ENCODE assay signal across 8 cellular contexts in genomic region chr2:219442206-219443015, GRCh38. TPM values are rescaled to one million over a fixed set of nuclear protein-coding genes. Genes with fewer than 3 reads are reported as not detected.
DNase-seq lines count a peak whose midpoint lies in the region; ATAC-seq and TF ChIP-seq lines count a peak whose summit lies in the region.

No MANE protein-coding gene starts in this region.

- H3K4me3 ChIP-seq in SJSA1 (peak overlapping the region; percentile 45), fibroblast of mammary gland (ENCODE audit: control insufficient read depth, low read depth, low read length) (peak overlapping the region; percentile 43)

- no peak for TF ChIP-seq CTCF in fibroblast of mammary gland (conservative IDR thresholded peaks at IDR 0.05; ENCODE audit: control insufficient read depth, insufficient read depth, low read depth, low read length)

- DNase-seq in GM03348 (ENCODE audit: low spot score) (peak; percentile 43), SJSA1 (ENCODE audit: low read depth in 1 of 2, low spot score in 2 of 2) (no peak), fibroblast of mammary gland (ENCODE audit: low read depth) (no peak), retina (peak; percentile 40), middle frontal gyrus (ENCODE audit: extremely low spot score, low spot score) (no peak), NCI-H2029 (lab: John Stamatoyannopoulos, UW) (no peak), dermis blood vessel endothelial cell (no peak)

- peaks cover 8% of the 10 kb centered on the region for H3K4me1 ChIP-seq in SJSA1 (replicated peaks)

- no peaks in the 10 kb centered on the region for H3K36me3 ChIP-seq in SJSA1

- no peak for ATAC-seq in GM19395 (IDR thresholded peaks at IDR 0.05; ENCODE audit: unreplicated experiment)

- no peak overlapping the region for H3K27ac ChIP-seq in SJSA1

- peaks cover 4% of the 10 kb centered on the region; the same call in 1 of the 2 replicates for H3K27me3 ChIP-seq in SJSA1 (replicated peaks)

- H3K9me3 ChIP-seq in SJSA1 (replicated peaks) = no peaks in the 10 kb centered on the region

RNA-seq across cellular contexts. Expression of gene SPEG, which starts 7.8 kb away (rescaled TPM):
- 0.44 and 4.2 TPM in 2 replicates for total RNA-seq in SJSA1 (2014; rRNA removed; shearing (Covaris generic))
- 0.09 and 1.7 TPM in 2 replicates for total RNA-seq in dermis blood vessel endothelial cell

RNA-seq across cellular contexts. Expression of gene DES, which starts 24.2 kb away (rescaled TPM):
- 0.13 TPM in 1 of 2 replicates, not detected in the other for total RNA-seq in SJSA1 (2014; rRNA removed; shearing (Covaris generic))
- not detected in 2 replicates for total RNA-seq in dermis blood vessel endothelial cell

RNA-seq across cellular contexts. Expression of gene DNPEP, which starts 54.7 kb away (rescaled TPM):
- total RNA-seq in SJSA1 (2014; rRNA removed; shearing (Covaris generic)) = 25.5 and 56.1 TPM in 2 replicates
- total RNA-seq in dermis blood vessel endothelial cell = 54.1 and 67.7 TPM in 2 replicates

RNA-seq across cellular contexts. Expression of gene GMPPA, which starts 56.3 kb away (rescaled TPM):
- total RNA-seq in SJSA1 (2014; rRNA removed; shearing (Covaris generic)) = 40.5 and 47.0 TPM in 2 replicates
- 33.4 and 34.5 TPM in 2 replicates for total RNA-seq in dermis blood vessel endothelial cell

Comparison
In these comparisons a context has a peak if more than half of its experiments do, and no peak if none do; other contexts are left out.
1. DNase-seq: peak in GM03348 (single experiment) and retina (single experiment); none in SJSA1 (0 of 2), fibroblast of mammary gland (single experiment), middle frontal gyrus (single experiment), NCI-H2029 (single experiment) and dermis blood vessel endothelial cell (single experiment).